2 cellular contexts compared by ENCODE assay signal in genomic region chr7:17408245-17408903, GRCh38.
TF ChIP-seq lines count a peak whose summit lies in the region.

No MANE protein-coding gene starts in this region.

TF ChIP-seq in HCT116, 20 proteins besides CTCF, POLR2A, EP300 and RAD21 (continued from another document):
- TF ChIP-seq ATF3 (IDR thresholded peaks at IDR 0.05): 0 out of 2 replicates have a peak, but pooled peaks have one; percentile 39
- no peak for TF ChIP-seq YY1 (IDR thresholded peaks at IDR 0.05; ENCODE audit: extremely low read depth, insufficient replicate concordance, low read depth, low read length)
- TF ChIP-seq SP1 (IDR thresholded peaks at IDR 0.05; ENCODE audit: low read depth): peak; percentile 81
- peak; percentile 90 for TF ChIP-seq FOSL1 (IDR thresholded peaks at IDR 0.05; ENCODE audit: low read depth)

TF ChIP-seq in SK-N-SH treated with all-trans-retinoic acid at 6 μM for 48 hours, 23 proteins besides CTCF, POLR2A, EP300 and RAD21 (continued from another document):
- no peak for TF ChIP-seq PATZ1 (CRISPR knock-in tag; IDR thresholded peaks at IDR 0.05; ENCODE audit: borderline replicate concordance)
- no peak for TF ChIP-seq BACH2 (CRISPR knock-in tag; IDR thresholded peaks at IDR 0.05; ENCODE audit: borderline replicate concordance)
- TF ChIP-seq CREB5 (CRISPR knock-in tag; IDR thresholded peaks at IDR 0.05; ENCODE audit: low read depth): no peak
- TF ChIP-seq ZNF8 (CRISPR knock-in tag; IDR thresholded peaks at IDR 0.05): no peak
- no peak for TF ChIP-seq ZNF565 (CRISPR knock-in tag; conservative IDR thresholded peaks at IDR 0.05; ENCODE audit: low read depth)
- TF ChIP-seq PPARA (CRISPR knock-in tag; IDR thresholded peaks at IDR 0.05; ENCODE audit: borderline replicate concordance): no peak
- no peak for TF ChIP-seq ZC3H10 (CRISPR knock-in tag; IDR thresholded peaks at IDR 0.05)
- TF ChIP-seq TCF4 (CRISPR knock-in tag; IDR thresholded peaks at IDR 0.05; ENCODE audit: borderline replicate concordance): no peak
- TF ChIP-seq CSRNP3 (CRISPR knock-in tag; IDR thresholded peaks at IDR 0.05): no peak
- TF ChIP-seq ESRRG (CRISPR knock-in tag; IDR thresholded peaks at IDR 0.05): no peak
